ENCODE assay signal across 8 cellular contexts in the genomic region with DNA sequence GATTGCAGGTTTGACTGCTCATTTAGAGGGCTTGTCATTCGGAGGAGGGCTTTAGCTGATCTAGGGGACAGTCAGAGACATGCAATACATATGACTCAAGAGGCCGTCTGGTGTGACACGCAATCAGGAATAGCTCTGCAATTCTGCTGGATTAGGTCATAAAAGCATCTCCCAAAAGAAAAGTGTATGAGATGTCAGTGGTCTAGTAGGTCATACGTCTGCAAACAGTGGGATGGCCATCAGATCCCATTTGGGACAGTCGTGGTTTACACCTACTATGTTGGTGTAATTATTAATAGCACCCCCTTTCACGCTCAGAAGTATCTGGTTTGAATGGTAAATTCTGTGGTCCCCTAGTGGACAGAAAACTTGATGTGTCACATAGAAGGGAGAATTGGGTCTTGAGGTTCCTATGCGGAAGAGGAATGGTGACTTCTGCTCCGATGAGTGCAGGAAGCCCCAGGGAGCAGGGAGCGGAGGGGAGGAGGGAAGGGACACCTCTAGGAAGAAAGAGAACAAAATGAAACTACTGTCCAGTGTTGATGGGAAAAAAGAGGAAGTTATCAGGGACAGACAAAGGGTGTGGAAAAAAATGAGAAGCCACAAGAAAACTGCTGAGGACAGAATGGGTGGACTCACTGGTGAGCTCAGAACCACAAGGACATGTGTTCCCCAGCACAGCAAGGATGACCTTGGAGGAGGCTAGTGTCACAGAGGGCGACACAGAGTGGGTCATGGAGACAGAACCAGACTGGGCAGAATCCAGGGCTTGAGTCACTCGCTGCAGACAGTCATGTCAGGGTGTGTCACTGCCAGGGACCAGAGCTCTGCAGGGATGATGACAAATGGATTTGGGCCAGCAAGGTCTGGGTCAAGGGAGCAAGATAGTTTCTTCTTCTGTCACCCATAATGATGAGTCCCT. TPM values are rescaled to one million over a fixed set of nuclear protein-coding genes. Genes with fewer than 3 reads are reported as not detected.
DNase-seq lines count a peak whose midpoint lies in the region; ATAC-seq and TF ChIP-seq lines count a peak whose summit lies in the region.

No MANE protein-coding gene starts in this region.

- H3K36me3 Mint-ChIP-seq in stimulated activated effector memory CD8-positive, alpha-beta T cell treated with anti-CD3 and anti-CD28 coated beads, Interleukin-12 subunit alpha, Interleukin-12 subunit beta, amount 100 ng/mL, for 72 hours: peaks cover 4% of the 10 kb centered on the region

- TF ChIP-seq CTCF in GM12872 (IDR thresholded peaks at IDR 0.05; ENCODE audit: insufficient read depth, low read depth, low read length): peak; percentile 55
- no peak for TF ChIP-seq CTCF in fibroblast of villous mesenchyme (IDR thresholded peaks at IDR 0.05; ENCODE audit: insufficient read depth, low read depth, low read length)

- H3K4me3 Mint-ChIP-seq in stimulated activated effector memory CD8-positive, alpha-beta T cell treated with anti-CD3 and anti-CD28 coated beads, Interleukin-12 subunit alpha, Interleukin-12 subunit beta, amount 100 ng/mL, for 72 hours: peak overlapping the region; percentile 14

- DNase-seq in HCEC 1CT: peak; percentile 88
- peak; percentile 96 for DNase-seq in OCI-M1 (lab: John Stamatoyannopoulos, UW)
- peak; percentile 23 for DNase-seq in fibroblast of villous mesenchyme (ENCODE audit: low read depth)
- no peak for DNase-seq in stimulated activated effector memory CD8-positive, alpha-beta T cell treated with anti-CD3 and anti-CD28 coated beads, Interleukin-12 subunit alpha, Interleukin-12 subunit beta, amount 100 ng/mL, for 72 hours (ENCODE audit: low spot score in 2 of 2)
- DNase-seq in activated effector memory CD4-positive, alpha-beta T cell treated with Interleukin-2 at 50 U/mL for 16 hours: no peak

- no peaks in the 10 kb centered on the region for H3K9me3 Mint-ChIP-seq in stimulated activated effector memory CD8-positive, alpha-beta T cell treated with anti-CD3 and anti-CD28 coated beads, Interleukin-12 subunit alpha, Interleukin-12 subunit beta, amount 100 ng/mL, for 72 hours

- H3K27ac Mint-ChIP-seq in stimulated activated effector memory CD8-positive, alpha-beta T cell treated with anti-CD3 and anti-CD28 coated beads, Interleukin-12 subunit alpha, Interleukin-12 subunit beta, amount 100 ng/mL, for 72 hours: peak overlapping the region; percentile 46

- peak; percentile 82 for ATAC-seq in stimulated activated effector memory CD8-positive, alpha-beta T cell treated with anti-CD3 and anti-CD28 coated beads, Interleukin-12 subunit alpha, Interleukin-12 subunit beta, amount 100 ng/mL, for 72 hours
- ATAC-seq in GM21717 (IDR thresholded peaks at IDR 0.05; ENCODE audit: unreplicated experiment) (no peak), GM18873 (IDR thresholded peaks at IDR 0.05; ENCODE audit: low FRiP score, unreplicated experiment) (no peak)

- H3K4me1 Mint-ChIP-seq in stimulated activated effector memory CD8-positive, alpha-beta T cell treated with anti-CD3 and anti-CD28 coated beads, Interleukin-12 subunit alpha, Interleukin-12 subunit beta, amount 100 ng/mL, for 72 hours: peaks cover 73% of the 10 kb centered on the region

- H3K4me3 ChIP-seq in fibroblast of villous mesenchyme (ENCODE audit: low read depth, low read length): no peak overlapping the region

RNA-seq across cellular contexts. Expression of a gene that starts 59.9 kb away (rescaled TPM):
- total RNA-seq in fibroblast of villous mesenchyme: 14.2 and 31.1 TPM in 2 replicates

Comparison
In these comparisons a context has a peak if more than half of its experiments do, and no peak if none do; other contexts are left out.
1. DNase-seq: peak in HCEC 1CT (single experiment), OCI-M1 (single experiment) and fibroblast of villous mesenchyme (single experiment); none in stimulated activated effector memory CD8-positive, alpha-beta T cell treated with anti-CD3 and anti-CD28 coated beads, Interleukin-12 subunit alpha, Interleukin-12 subunit beta, amount 100 ng/mL, for 72 hours (0 of 2) and activated effector memory CD4-positive, alpha-beta T cell treated with Interleukin-2 at 50 U/mL for 16 hours (single experiment).